Comparison of ENCODE assay signal across 8 cellular contexts in the genomic region with DNA sequence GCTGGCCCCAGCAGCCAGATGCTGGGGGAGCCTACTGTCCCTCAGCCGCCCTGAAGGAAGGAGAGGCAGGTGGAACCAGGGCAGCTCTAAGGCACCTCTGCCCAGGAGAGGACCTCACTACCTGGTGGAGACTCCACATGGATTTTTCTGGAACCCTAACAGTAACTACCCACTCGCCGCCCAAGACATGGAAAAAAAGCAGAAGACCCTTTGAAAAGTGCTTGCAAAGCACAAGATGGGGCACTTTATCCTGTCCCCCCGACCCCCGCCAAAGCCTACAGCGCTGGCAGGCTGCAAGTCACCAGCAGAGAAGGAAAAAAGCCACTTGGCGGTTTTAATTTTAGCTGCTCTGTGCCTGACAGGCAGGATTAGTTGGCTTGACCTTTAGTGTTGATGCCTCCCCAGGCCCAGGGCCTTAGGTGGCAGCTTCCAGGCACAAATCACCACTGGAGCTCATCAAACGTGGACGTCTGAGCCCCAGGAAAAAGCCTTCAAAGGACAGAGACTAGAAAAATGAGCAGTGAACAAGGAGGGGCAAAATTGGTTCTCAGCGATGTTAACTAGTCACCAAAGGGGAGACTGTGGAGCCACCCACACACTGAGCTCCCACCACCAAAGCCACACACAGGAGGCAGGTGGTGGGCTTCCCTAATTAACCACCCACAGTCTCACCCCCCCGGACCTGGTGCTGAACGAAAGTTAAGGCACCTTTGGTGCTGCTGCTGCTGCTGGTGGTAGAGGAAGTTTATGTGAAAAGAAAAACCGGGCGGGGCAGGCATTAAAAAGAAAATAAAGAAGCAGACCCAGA.
DNase-seq lines count a peak whose midpoint lies in the region; ATAC-seq and TF ChIP-seq lines count a peak whose summit lies in the region.

No MANE protein-coding gene starts in this region.

- H3K27me3 ChIP-seq in KMS-11 (ENCODE audit: insufficient read depth, low read depth) (no peaks in the 10 kb centered on the region), iPS DF 6.9 (ENCODE audit: control insufficient read depth, insufficient read depth, low read length) (no peaks in the 10 kb centered on the region)

- no peak overlapping the region for H3K4me3 ChIP-seq in KMS-11 (IDR thresholded peaks at IDR 0.05; ENCODE audit: insufficient read depth, low read depth, low read length)
- H3K4me3 ChIP-seq in iPS DF 6.9 (ENCODE audit: low read length): no peak overlapping the region

- no peak overlapping the region for H3K9ac ChIP-seq in KMS-11

- peaks cover 13% of the 10 kb centered on the region; the same call in 1 of the 2 replicates for H3K36me3 ChIP-seq in KMS-11 (ENCODE audit: insufficient read depth)
- peaks cover 41% of the 10 kb centered on the region for H3K36me3 ChIP-seq in iPS DF 6.9 (ENCODE audit: control insufficient read depth, insufficient read depth, low read length)

- H3K4me1 ChIP-seq in KMS-11 (ENCODE audit: low read depth, poor library complexity, severe bottlenecking) (peaks cover 14% of the 10 kb centered on the region), iPS DF 6.9 (ENCODE audit: control insufficient read depth, insufficient read depth, low read length) (peaks cover 30% of the 10 kb centered on the region)

- H3K4me2 ChIP-seq in KMS-11: no peak overlapping the region

- H3K9me3 ChIP-seq in iPS DF 6.9 (ENCODE audit: control insufficient read depth, insufficient read depth, low read length): no peaks in the 10 kb centered on the region

- H3K27ac ChIP-seq in KMS-11 (peak overlapping the region; percentile 7; the same call in 1 of the 2 replicates), iPS DF 6.9 (ENCODE audit: low read length) (peak overlapping the region; percentile 50)

- no peaks in the 10 kb centered on the region for H3K9me3 Mint-ChIP-seq in stimulated activated memory B cell treated with anti-CD40 and anti-IgM and Interleukin-4, amounts not matched to agents 10 μg/mL and 1 μg/mL and 100 μg/mL, for 72 hours

- peak; percentile 71 for ATAC-seq in stimulated activated memory B cell treated with anti-CD40 and anti-IgM and Interleukin-4, amounts not matched to agents 10 μg/mL and 1 μg/mL and 100 μg/mL, for 72 hours
- ATAC-seq in HG02970 (IDR thresholded peaks at IDR 0.05; ENCODE audit: low FRiP score, unreplicated experiment): no peak

- no peak overlapping the region for H2AFZ ChIP-seq in KMS-11 (ENCODE audit: low read depth)

- peaks cover 98% of the 10 kb centered on the region for H3K4me1 Mint-ChIP-seq in stimulated activated memory B cell treated with anti-CD40 and anti-IgM and Interleukin-4, amounts not matched to agents 10 μg/mL and 1 μg/mL and 100 μg/mL, for 72 hours

- peak overlapping the region; percentile 85 for H3K27ac Mint-ChIP-seq in stimulated activated memory B cell treated with anti-CD40 and anti-IgM and Interleukin-4, amounts not matched to agents 10 μg/mL and 1 μg/mL and 100 μg/mL, for 72 hours

- 0 out of 2 replicates have a peak, but pooled peaks cover 5% of the 10 kb centered on the region for H3K79me2 ChIP-seq in KMS-11 (ENCODE audit: insufficient read depth, low read depth)

- H3K27me3 Mint-ChIP-seq in stimulated activated memory B cell treated with anti-CD40 and anti-IgM and Interleukin-4, amounts not matched to agents 10 μg/mL and 1 μg/mL and 100 μg/mL, for 72 hours: no peaks in the 10 kb centered on the region

- H3K4me3 Mint-ChIP-seq in stimulated activated memory B cell treated with anti-CD40 and anti-IgM and Interleukin-4, amounts not matched to agents 10 μg/mL and 1 μg/mL and 100 μg/mL, for 72 hours: peak overlapping the region; percentile 49

- TF ChIP-seq CTCF in KMS-11 (conservative IDR thresholded peaks at IDR 0.05; ENCODE audit: low read depth, low read length): no peak

- peaks cover 63% of the 10 kb centered on the region for H3K36me3 Mint-ChIP-seq in stimulated activated memory B cell treated with anti-CD40 and anti-IgM and Interleukin-4, amounts not matched to agents 10 μg/mL and 1 μg/mL and 100 μg/mL, for 72 hours

- peaks cover 9% of the 10 kb centered on the region; the same call in 1 of the 2 replicates for H4K20me1 ChIP-seq in KMS-11 (ENCODE audit: insufficient read depth)

- DNase-seq in activated T-helper 1 cell treated with Interleukin-2 at 50 U/mL for 16 hours (ENCODE audit: low read depth) (peak; percentile 45), iPS DF 6.9 (ENCODE audit: low read depth, low spot score) (no peak), SW480 (ENCODE audit: low spot score) (no peak), NCI-H1092 treated with DMSO at 0.1 percent for 48 hours (lab: John Stamatoyannopoulos, UW) (no peak), DMS153 (lab: John Stamatoyannopoulos, UW) (no peak)

- no CpG with 5 or more reads among the region's 14 CpGs for WGBS in iPS DF 6.9 (ENCODE audit: insufficient coverage, insufficient read length)
